Comparison of ENCODE assay signal across 8 cellular contexts in the genomic region with DNA sequence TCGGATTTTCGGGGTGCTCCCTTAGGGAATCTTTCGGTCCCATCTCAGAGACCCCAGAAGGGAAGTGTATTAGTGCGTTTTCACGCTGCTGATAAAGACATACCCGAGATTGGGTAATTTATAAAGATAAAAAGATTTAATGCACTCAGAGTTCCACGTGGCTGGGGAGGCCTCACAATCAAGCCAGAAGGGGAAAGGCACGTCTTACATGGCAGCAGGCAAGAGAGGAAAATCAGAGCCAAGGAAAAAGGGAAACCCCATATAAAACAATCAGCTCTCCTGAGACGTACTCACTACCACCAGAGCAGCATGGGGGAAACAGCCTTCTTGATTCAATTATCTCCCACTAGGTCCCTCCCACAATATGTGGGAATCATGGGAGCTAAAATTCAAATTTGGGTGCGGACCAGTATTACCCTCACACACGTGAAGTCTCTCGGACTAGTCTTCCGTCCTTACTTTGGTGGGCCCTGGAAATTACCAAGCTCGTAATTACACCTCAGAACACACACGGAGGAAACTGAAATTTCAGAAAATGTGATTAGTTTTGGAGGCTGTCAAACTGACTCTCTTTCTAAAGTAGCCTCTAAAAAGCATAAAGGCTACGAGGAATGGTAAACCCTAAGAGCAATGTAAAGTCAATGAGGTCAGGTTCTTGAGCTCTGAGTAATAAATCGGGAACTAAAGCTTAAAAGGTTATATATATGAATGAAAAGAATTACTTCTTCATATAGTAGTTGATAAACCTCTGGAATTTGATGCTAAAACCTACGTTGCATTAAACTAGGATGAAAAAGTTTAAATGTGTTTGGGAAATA. TPM values are rescaled to one million over a fixed set of nuclear protein-coding genes. Genes with fewer than 3 reads are reported as not detected.
A peak's percentile ranks its signal among the peaks of the same experiment; 100 is the strongest.
DNase-seq lines count a peak whose midpoint lies in the region; ATAC-seq, FAIRE-seq and TF ChIP-seq lines count a peak whose summit lies in the region.

No MANE protein-coding gene starts in this region.

- H3K27ac Mint-ChIP-seq in CD8-positive, alpha-beta memory T cell, result peak overlapping the region; percentile 92 to 99 (median 98)

- H3K9ac ChIP-seq in mucosa of rectum (ENCODE audit: low read depth in 1 of 2, low read length in 2 of 2), result peak overlapping the region; percentile 27 to 56

- H3K27ac ChIP-seq in CD8-positive, alpha-beta memory T cell (ENCODE audit: low read depth, low read length), result peak overlapping the region; percentile 36
- H3K27ac ChIP-seq in ascending aorta (peak overlapping the region; percentile 42 to 78), mucosa of rectum (ENCODE audit: low read depth in 2 of 2, low read length in 2 of 2) (peak overlapping the region; percentile 60 to 66)

- peak overlapping the region; percentile 94 to 100 (median 97) for H3K4me3 Mint-ChIP-seq in CD8-positive, alpha-beta memory T cell

- peaks cover 0 to 6% (median 0%) of the 10 kb centered on the region in 5 donors for H3K9me3 Mint-ChIP-seq in CD8-positive, alpha-beta memory T cell

- intact Hi-C loops in ascending aorta (cut with DNase I) (loop anchor here (2.0 to 10.0 kb wide), 5 partner anchors 82 to 540 kb away; a partner anchor contains a TSS), posterior vena cava (cut with DNase I) (no loop called here)

- H3K36me3 ChIP-seq in CD8-positive, alpha-beta memory T cell (ENCODE audit: insufficient read depth, low read length), result peaks cover 4% of the 10 kb centered on the region
- H3K36me3 ChIP-seq in ascending aorta (peaks cover 0 to 3% of the 10 kb centered on the region in 2 donors), mucosa of rectum (ENCODE audit: control insufficient read depth in 2 of 2, insufficient read depth in 2 of 2, low read length in 2 of 2) (peaks cover 5 to 8% of the 10 kb centered on the region in 2 donors)

- ATAC-seq in HG03354 (IDR thresholded peaks at IDR 0.05; ENCODE audit: poor library complexity, severe bottlenecking, unreplicated experiment), result peak; percentile 0

- H3K9me3 ChIP-seq in CD8-positive, alpha-beta memory T cell (ENCODE audit: low read length), result no peaks in the 10 kb centered on the region
- H3K9me3 ChIP-seq in ascending aorta, result peaks cover 0 to 3% of the 10 kb centered on the region in 2 donors
- peaks cover 3 to 4% of the 10 kb centered on the region in 2 donors for H3K9me3 ChIP-seq in mucosa of rectum (ENCODE audit: control insufficient read depth in 2 of 2, low read length in 2 of 2)

- peak overlapping the region; percentile 46 for H3K4me3 ChIP-seq in CD8-positive, alpha-beta memory T cell (ENCODE audit: low read length)
- H3K4me3 ChIP-seq in ascending aorta (peak overlapping the region; percentile 75 to 90), mucosa of rectum (ENCODE audit: low read length in 2 of 2) (peak overlapping the region; percentile 44 to 66)

- CTCF ChIA-PET in CD8-positive, alpha-beta memory T cell (lab: Charles Lee), result interaction anchor here (0.7 to 1.5 kb wide), 4 partner anchors 20 to 250 kb away, joined by 3 to 5 read pairs (median 4); no protein-coding TSS in a partner anchor

- DNase-seq in CD8-positive, alpha-beta memory T cell, result no peak
- no peak for DNase-seq in ascending aorta (ENCODE audit: low spot score in 2 of 2)
- DNase-seq in posterior vena cava (ENCODE audit: low spot score), result no peak
- DNase-seq in iPS-NIHi7 (ENCODE audit: extremely low spot score), result no peak
- no peak for DNase-seq in urothelium cell line (ENCODE audit: low spot score)
- DNase-seq in HuH-7 (ENCODE audit: low spot score), result no peak

- H3K27me3 Mint-ChIP-seq in CD8-positive, alpha-beta memory T cell, result peaks cover 0 to 2% of the 10 kb centered on the region in 2 donors

- TF ChIP-seq CTCF in ascending aorta (IDR thresholded peaks at IDR 0.05), result no peak

- H3K4me1 ChIP-seq in CD8-positive, alpha-beta memory T cell (ENCODE audit: insufficient read depth, low read length), result peaks cover 37% of the 10 kb centered on the region
- H3K4me1 ChIP-seq in ascending aorta (peaks cover 3 to 11% of the 10 kb centered on the region in 2 donors), mucosa of rectum (ENCODE audit: control insufficient read depth in 2 of 2, insufficient read depth in 2 of 2, low read length in 2 of 2) (peaks cover 8 to 14% of the 10 kb centered on the region in 2 donors)

- H3K4me1 Mint-ChIP-seq in CD8-positive, alpha-beta memory T cell, result peaks cover 40 to 44% (median 43%) of the 10 kb centered on the region in 3 donors

- no peaks in the 10 kb centered on the region for H3K27me3 ChIP-seq in CD8-positive, alpha-beta memory T cell (ENCODE audit: insufficient read depth, low read length, poor library complexity, severe bottlenecking)
- H3K27me3 ChIP-seq in ascending aorta (no peaks in the 10 kb centered on the region), mucosa of rectum (ENCODE audit: control insufficient read depth in 2 of 2, insufficient read depth in 2 of 2, low read length in 2 of 2) (no peaks in the 10 kb centered on the region)

- FAIRE-seq in urothelium cell line (lab: Jason Lieb, UNC), result no peak

- H3K36me3 Mint-ChIP-seq in CD8-positive, alpha-beta memory T cell, result peaks cover 5 to 37% (median 8%) of the 10 kb centered on the region in 3 donors

- POLR2A ChIA-PET in CD8-positive, alpha-beta memory T cell (lab: Charles Lee), result interaction anchor here (0.6 to 2.1 kb wide), 5 partner anchors 9 to 283 kb away, joined by 3 to 13 read pairs (median 3); a partner anchor contains a TSS

RNA-seq across cellular contexts. Expression of a gene that starts 0.7 kb away (rescaled TPM):
- total RNA-seq in CD8-positive, alpha-beta memory T cell, result 10 to 100 TPM; 14.1 to 14.7 TPM
- polyA plus RNA-seq in CD8-positive, alpha-beta memory T cell, result 2.9 TPM
- 11.1 TPM for total RNA-seq in ascending aorta
- total RNA-seq in posterior vena cava, result 10 to 100 TPM; 25.6 to 32.8 TPM

RNA-seq across cellular contexts. Expression of a gene that starts 57.0 kb away (rescaled TPM):
- 1 to 10 TPM in 1 of 2 experiments, under 1 TPM in 1; 0.72 to 1.4 TPM for total RNA-seq in CD8-positive, alpha-beta memory T cell
- polyA plus RNA-seq in CD8-positive, alpha-beta memory T cell, result 0.29 TPM
- total RNA-seq in ascending aorta (0.53 TPM), posterior vena cava (1 to 10 TPM; 7.7 to 7.9 TPM)
